ENCODE assay signal across 8 cellular contexts in genomic region chr11:64247729-64248531, GRCh38. TPM values are rescaled to one million over a fixed set of nuclear protein-coding genes. Genes with fewer than 3 reads are reported as not detected.
DNase-seq lines count a peak whose midpoint lies in the region; ATAC-seq and TF ChIP-seq lines count a peak whose summit lies in the region.

No MANE protein-coding gene starts in this region.

- TF ChIP-seq CTCF in AG04449 (IDR thresholded peaks at IDR 0.05; ENCODE audit: insufficient read depth, low read length, missing control alignments): no peak
- TF ChIP-seq CTCF in LNCaP clone FGC (IDR thresholded peaks at IDR 0.05; ENCODE audit: control insufficient read depth, extremely low read depth, insufficient read depth): no peak
- TF ChIP-seq CTCF in colonic mucosa (IDR thresholded peaks at IDR 0.05): no peak

- H3K9me3 ChIP-seq in colonic mucosa: no peaks in the 10 kb centered on the region
- H3K9me3 ChIP-seq in mucosa of rectum (ENCODE audit: control insufficient read depth in 2 of 2, low read length in 2 of 2): no peaks in the 10 kb centered on the region

- no peak for ATAC-seq in GM19455 (IDR thresholded peaks at IDR 0.05; ENCODE audit: unreplicated experiment)

- peak overlapping the region; percentile 60 to 91 for H3K9ac ChIP-seq in colonic mucosa (ENCODE audit: low read depth in 2 of 2, low read length in 2 of 2)
- peak overlapping the region; percentile 86 to 89 for H3K9ac ChIP-seq in mucosa of rectum (ENCODE audit: low read depth in 1 of 2, low read length in 2 of 2)

- no peak for DNase-seq in AG04449 (ENCODE audit: low read depth, low spot score)
- DNase-seq in LNCaP clone FGC (ENCODE audit: low read depth): no peak
- DNase-seq in colonic mucosa: no peak
- no peak for DNase-seq in NCI-H2029 treated with DMSO at 0.1 percent for 48 hours (lab: John Stamatoyannopoulos, UW)
- DNase-seq in dermis blood vessel endothelial cell: no peak
- no peak for DNase-seq in HuH-7 (ENCODE audit: low spot score)

- H3K36me3 ChIP-seq in colonic mucosa (no peaks in the 10 kb centered on the region), mucosa of rectum (ENCODE audit: control insufficient read depth in 2 of 2, insufficient read depth in 2 of 2, low read length in 2 of 2) (peaks cover 7% of the 10 kb centered on the region in 2 donors)

- intact Hi-C loops in colonic mucosa (cut with DNase I): no loop called here

- H3K27ac ChIP-seq in colonic mucosa (peak overlapping the region; percentile 90), mucosa of rectum (ENCODE audit: low read depth in 2 of 2, low read length in 2 of 2) (peak overlapping the region; percentile 92 to 95)

- H3K4me1 ChIP-seq in colonic mucosa: peaks cover 3% of the 10 kb centered on the region
- peaks cover 35 to 42% of the 10 kb centered on the region in 2 donors for H3K4me1 ChIP-seq in mucosa of rectum (ENCODE audit: control insufficient read depth in 2 of 2, insufficient read depth in 2 of 2, low read length in 2 of 2)

- CTCF ChIA-PET in AG04449 (lab: Yijun Ruan, JAX): interaction anchor here (0.8 to 10.8 kb wide), 6 partner anchors 8 to 107 kb away, joined by 3 to 224 read pairs (median 54); partner anchors contain the start of genes CATSPERZ, ESRRA and FERMT3

- POLR2A ChIA-PET in AG04449 (lab: Yijun Ruan, JAX): interaction anchor here (7.1 kb wide), 1 partner anchor 22 kb away, joined by 61 read pairs; no protein-coding TSS in a partner anchor

- H3K27me3 ChIP-seq in colonic mucosa (no peaks in the 10 kb centered on the region), mucosa of rectum (ENCODE audit: control insufficient read depth in 2 of 2, insufficient read depth in 2 of 2, low read length in 2 of 2) (no peaks in the 10 kb centered on the region)

- H3K4me3 ChIP-seq in AG04449 (ENCODE audit: low read depth, low read length) (peak overlapping the region; percentile 75), LNCaP clone FGC (ENCODE audit: low read depth, low read length) (peak overlapping the region; percentile 64), colonic mucosa (peak overlapping the region; percentile 59), mucosa of rectum (ENCODE audit: low read length in 2 of 2) (peak overlapping the region; percentile 95 to 97)

RNA-seq across cellular contexts. Expression of gene PPP1R14B, which starts 1.2 kb away (rescaled TPM):
- total RNA-seq in colonic mucosa: 100 to 1,000 TPM; 113 to 234 TPM
- total RNA-seq in dermis blood vessel endothelial cell: 238 and 297 TPM in 2 replicates

RNA-seq across cellular contexts. Expression of gene PLCB3, which starts 3.4 kb away (rescaled TPM):
- 100 to 1,000 TPM in 1 of 2 donors, 10 to 100 TPM in 1; 86.9 to 108 TPM for total RNA-seq in colonic mucosa
- total RNA-seq in dermis blood vessel endothelial cell: 37.8 and 54.6 TPM in 2 replicates

RNA-seq across cellular contexts. Expression of gene FKBP2, which starts 7.0 kb away (rescaled TPM):
- 100 to 1,000 TPM in 1 of 2 donors, 10 to 100 TPM in 1; 71.7 to 104 TPM for total RNA-seq in colonic mucosa
- total RNA-seq in dermis blood vessel endothelial cell: 43.9 and 45.6 TPM in 2 replicates

RNA-seq across cellular contexts. Expression of gene VEGFB, which starts 13.5 kb away (rescaled TPM):
- total RNA-seq in colonic mucosa: 10 to 100 TPM; 25.9 to 59.5 TPM
- total RNA-seq in dermis blood vessel endothelial cell: 20.4 and 23.1 TPM in 2 replicates

RNA-seq across cellular contexts. Expression of gene DNAJC4, which starts 17.6 kb away (rescaled TPM):
- total RNA-seq in colonic mucosa (10 to 100 TPM; 39.9 to 50.3 TPM), dermis blood vessel endothelial cell (7.0 and 17.4 TPM in 2 replicates)
